In genomic region chr1:180309338-180309737, GRCh38 we compare ENCODE assay signal across 1 cellular context.
A peak's percentile ranks its signal among the peaks of the same experiment; 100 is the strongest.
TF ChIP-seq lines count a peak whose summit lies in the region.

No MANE protein-coding gene starts in this region.

TF ChIP-seq in HepG2, 621 proteins besides CTCF, POLR2A, EP300 and RAD21 (continued from another document):
- TF ChIP-seq, protein P1, sequence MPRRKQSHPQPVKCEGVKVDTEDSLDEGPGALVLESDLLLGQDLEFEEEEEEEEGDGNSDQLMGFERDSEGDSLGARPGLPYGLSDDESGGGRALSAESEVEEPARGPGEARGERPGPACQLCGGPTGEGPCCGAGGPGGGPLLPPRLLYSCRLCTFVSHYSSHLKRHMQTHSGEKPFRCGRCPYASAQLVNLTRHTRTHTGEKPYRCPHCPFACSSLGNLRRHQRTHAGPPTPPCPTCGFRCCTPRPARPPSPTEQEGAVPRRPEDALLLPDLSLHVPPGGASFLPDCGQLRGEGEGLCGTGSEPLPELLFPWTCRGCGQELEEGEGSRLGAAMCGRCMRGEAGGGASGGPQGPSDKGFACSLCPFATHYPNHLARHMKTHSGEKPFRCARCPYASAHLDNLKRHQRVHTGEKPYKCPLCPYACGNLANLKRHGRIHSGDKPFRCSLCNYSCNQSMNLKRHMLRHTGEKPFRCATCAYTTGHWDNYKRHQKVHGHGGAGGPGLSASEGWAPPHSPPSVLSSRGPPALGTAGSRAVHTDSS (CRISPR knock-in tag; conservative IDR thresholded peaks at IDR 0.05): no peak
- TF ChIP-seq, protein P2, sequence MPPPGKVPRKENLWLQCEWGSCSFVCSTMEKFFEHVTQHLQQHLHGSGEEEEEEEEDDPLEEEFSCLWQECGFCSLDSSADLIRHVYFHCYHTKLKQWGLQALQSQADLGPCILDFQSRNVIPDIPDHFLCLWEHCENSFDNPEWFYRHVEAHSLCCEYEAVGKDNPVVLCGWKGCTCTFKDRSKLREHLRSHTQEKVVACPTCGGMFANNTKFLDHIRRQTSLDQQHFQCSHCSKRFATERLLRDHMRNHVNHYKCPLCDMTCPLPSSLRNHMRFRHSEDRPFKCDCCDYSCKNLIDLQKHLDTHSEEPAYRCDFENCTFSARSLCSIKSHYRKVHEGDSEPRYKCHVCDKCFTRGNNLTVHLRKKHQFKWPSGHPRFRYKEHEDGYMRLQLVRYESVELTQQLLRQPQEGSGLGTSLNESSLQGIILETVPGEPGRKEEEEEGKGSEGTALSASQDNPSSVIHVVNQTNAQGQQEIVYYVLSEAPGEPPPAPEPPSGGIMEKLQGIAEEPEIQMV (CRISPR knock-in tag; IDR thresholded peaks at IDR 0.05; ENCODE audit: low read depth): no peak
- TF ChIP-seq PITX1 (CRISPR knock-in tag; IDR thresholded peaks at IDR 0.05) (no peak), ZBTB20 (CRISPR knock-in tag; IDR thresholded peaks at IDR 0.05; ENCODE audit: borderline replicate concordance, low read depth) (no peak), RARA (CRISPR knock-in tag; IDR thresholded peaks at IDR 0.05) (no peak), ZNF572 (CRISPR knock-in tag; IDR thresholded peaks at IDR 0.05) (no peak), ZBTB10 (CRISPR knock-in tag; IDR thresholded peaks at IDR 0.05; ENCODE audit: borderline replicate concordance) (no peak), ZNF652 (CRISPR knock-in tag; IDR thresholded peaks at IDR 0.05; ENCODE audit: borderline replicate concordance, low read depth) (peak; percentile 27; the same call in 1 of the 2 replicates), MXI1 (IDR thresholded peaks at IDR 0.05; ENCODE audit: borderline replicate concordance, low read depth, low read length) (peak; percentile 15; the same call in 1 of the 3 replicates), FIP1L1 (IDR thresholded peaks at IDR 0.05; ENCODE audit: borderline replicate concordance, insufficient read depth, low read depth, low read length) (no peak), ATF2 (CRISPR knock-in tag; IDR thresholded peaks at IDR 0.05) (no peak), MAFK (conservative IDR thresholded peaks at IDR 0.05 in 1 of 2, IDR thresholded peaks at IDR 0.05 in 1 of 2; ENCODE audit: low read length in 2 of 2) (peak; percentile 39 to 42; a peak in 3 of 4 replicates), DDIT3 (CRISPR knock-in tag; IDR thresholded peaks at IDR 0.05) (no peak), BCL6 (CRISPR knock-in tag; IDR thresholded peaks at IDR 0.05) (no peak)
- TF ChIP-seq, protein P3, sequence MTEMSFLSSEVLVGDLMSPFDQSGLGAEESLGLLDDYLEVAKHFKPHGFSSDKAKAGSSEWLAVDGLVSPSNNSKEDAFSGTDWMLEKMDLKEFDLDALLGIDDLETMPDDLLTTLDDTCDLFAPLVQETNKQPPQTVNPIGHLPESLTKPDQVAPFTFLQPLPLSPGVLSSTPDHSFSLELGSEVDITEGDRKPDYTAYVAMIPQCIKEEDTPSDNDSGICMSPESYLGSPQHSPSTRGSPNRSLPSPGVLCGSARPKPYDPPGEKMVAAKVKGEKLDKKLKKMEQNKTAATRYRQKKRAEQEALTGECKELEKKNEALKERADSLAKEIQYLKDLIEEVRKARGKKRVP (CRISPR knock-in tag; IDR thresholded peaks at IDR 0.05): no peak
